Comparison of ENCODE assay signal across 1 cellular context in the genomic region with DNA sequence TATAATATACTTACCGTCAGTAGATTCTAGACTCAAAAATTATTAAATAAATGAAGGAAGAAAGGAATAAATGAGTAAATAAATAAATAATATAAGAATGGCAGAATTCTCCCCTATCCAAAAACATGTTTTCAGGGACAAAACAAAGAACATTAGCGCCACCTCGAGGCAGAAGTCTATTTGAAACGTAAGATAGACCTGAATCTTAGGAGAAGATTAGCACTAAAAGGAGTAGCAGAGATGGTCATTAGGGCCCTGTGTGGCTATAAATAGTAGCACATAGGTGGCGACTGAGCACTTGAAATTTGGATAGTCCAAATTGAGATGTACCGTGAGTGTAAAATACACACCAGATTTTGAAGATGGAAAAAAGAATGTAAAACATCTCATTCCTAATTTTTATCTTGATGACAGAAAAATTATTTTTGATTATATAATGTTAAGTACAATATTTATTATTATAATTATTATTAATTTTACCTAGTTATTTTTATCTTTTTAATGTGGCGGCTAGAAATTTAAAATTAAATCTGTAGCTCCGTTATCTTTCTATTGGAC.
TF ChIP-seq lines count a peak whose summit lies in the region.

No MANE protein-coding gene starts in this region.

TF ChIP-seq in HEK293, 187 proteins besides CTCF, POLR2A, EP300 and RAD21 (continued from another document):
- TF ChIP-seq, protein P1, sequence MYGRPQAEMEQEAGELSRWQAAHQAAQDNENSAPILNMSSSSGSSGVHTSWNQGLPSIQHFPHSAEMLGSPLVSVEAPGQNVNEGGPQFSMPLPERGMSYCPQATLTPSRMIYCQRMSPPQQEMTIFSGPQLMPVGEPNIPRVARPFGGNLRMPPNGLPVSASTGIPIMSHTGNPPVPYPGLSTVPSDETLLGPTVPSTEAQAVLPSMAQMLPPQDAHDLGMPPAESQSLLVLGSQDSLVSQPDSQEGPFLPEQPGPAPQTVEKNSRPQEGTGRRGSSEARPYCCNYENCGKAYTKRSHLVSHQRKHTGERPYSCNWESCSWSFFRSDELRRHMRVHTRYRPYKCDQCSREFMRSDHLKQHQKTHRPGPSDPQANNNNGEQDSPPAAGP (tag by site-specific recombination; IDR thresholded peaks at IDR 0.05) = no peak
